1 cellular context compared by ENCODE assay signal in the genomic region with DNA sequence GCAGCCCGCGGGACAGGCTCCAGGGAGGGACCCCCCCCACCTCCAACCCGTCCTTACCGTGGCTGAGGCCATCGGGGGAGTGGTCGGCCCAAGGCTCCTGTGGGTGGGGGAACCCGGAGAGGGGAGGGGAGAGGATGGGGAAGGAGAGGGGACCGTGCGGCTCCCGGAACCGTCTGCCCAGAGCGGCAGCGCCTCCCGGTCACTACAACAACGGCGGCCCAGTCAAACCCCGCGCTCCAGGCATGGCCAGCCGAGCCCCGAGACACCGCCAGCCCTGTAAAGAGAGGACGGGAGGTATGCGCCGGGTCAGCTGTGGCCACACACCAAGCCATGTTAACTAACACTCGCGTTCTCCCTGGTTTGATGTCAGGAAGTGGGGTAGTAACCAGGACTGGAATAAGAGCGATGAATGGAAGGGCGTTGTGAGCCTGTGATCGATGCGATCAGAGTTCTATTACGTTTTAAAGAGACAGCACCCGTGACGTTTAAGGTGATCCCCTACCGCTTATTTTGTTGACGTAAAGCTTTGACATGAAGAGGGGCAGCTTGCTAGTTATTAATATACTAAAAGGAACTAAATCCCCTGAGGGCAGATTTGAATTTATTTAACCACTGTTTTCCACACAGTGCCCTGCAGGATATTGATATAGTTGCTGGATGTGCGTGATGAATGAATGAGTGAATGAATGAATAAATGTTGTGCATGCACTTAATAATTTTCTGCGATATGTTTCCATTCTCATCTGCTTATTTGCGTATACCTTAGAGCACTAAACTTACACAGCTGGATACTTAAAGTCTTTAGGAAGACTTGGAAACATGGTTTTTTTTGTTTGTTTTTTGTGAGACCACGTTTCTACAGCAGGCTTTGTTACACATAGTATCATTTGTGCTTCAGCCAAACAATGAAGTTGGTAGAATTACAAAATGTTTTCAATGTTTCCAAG.
TF ChIP-seq lines count a peak whose summit lies in the region.

A gene (minus strand): TSS at position 224 of the 947 bp plus-strand sequence. CDS start 152 bp downstream, at position 72.

TF ChIP-seq in H1, 55 proteins besides CTCF, POLR2A, EP300 and RAD21 (continued from another document):
- TF ChIP-seq, protein P1, sequence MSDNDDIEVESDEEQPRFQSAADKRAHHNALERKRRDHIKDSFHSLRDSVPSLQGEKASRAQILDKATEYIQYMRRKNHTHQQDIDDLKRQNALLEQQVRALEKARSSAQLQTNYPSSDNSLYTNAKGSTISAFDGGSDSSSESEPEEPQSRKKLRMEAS (IDR thresholded peaks at IDR 0.05): peak; percentile 91
- TF ChIP-seq CTBP2 (IDR thresholded peaks at IDR 0.05; ENCODE audit: borderline replicate concordance, insufficient read depth, insufficient read length, low read length) (peak; percentile 4), BCL11A (IDR thresholded peaks at IDR 0.05; ENCODE audit: low read depth in 2 of 2, low read length in 2 of 2) (no peak), BRCA1 (IDR thresholded peaks at IDR 0.05; ENCODE audit: low read depth, low read length) (no peak), SIN3A (conservative IDR thresholded peaks at IDR 0.05 in 1 of 2, IDR thresholded peaks at IDR 0.05 in 1 of 2; ENCODE audit: low read depth in 1 of 2, low read length in 2 of 2) (peak in 1 of 2 experiments; percentile 96; a peak in 2 of 4 replicates), RNF2 (IDR thresholded peaks at IDR 0.05; ENCODE audit: borderline replicate concordance, low read depth, low read length, missing control alignments, poor library complexity, severe bottlenecking) (peak; percentile 19), YY1 (IDR thresholded peaks at IDR 0.05; ENCODE audit: low read depth, low read length) (peak; percentile 58), NRF1 (IDR thresholded peaks at IDR 0.05; ENCODE audit: low read depth, low read length) (no peak), PHF8 (conservative IDR thresholded peaks at IDR 0.05; ENCODE audit: low read depth, low read length) (0 out of 2 replicates have a peak, but pooled peaks have one; percentile 22), ZNF274 (IDR thresholded peaks at IDR 0.05; ENCODE audit: borderline replicate concordance, extremely low read depth, low read length) (no peak), KDM5A (IDR thresholded peaks at IDR 0.05; ENCODE audit: low read length) (peak; percentile 56; the same call in 1 of the 2 replicates), TAF1 (IDR thresholded peaks at IDR 0.05; ENCODE audit: low read depth, low read length) (peak; percentile 63), CHD2 (IDR thresholded peaks at IDR 0.05; ENCODE audit: low read length) (no peak), TCF12 (IDR thresholded peaks at IDR 0.05; ENCODE audit: low read depth, low read length) (no peak), RXRA (IDR thresholded peaks at IDR 0.05; ENCODE audit: insufficient read depth, low read depth, low read length) (no peak), KDM1A (IDR thresholded peaks at IDR 0.05; ENCODE audit: borderline replicate concordance, low read length) (peak; percentile 5; the same call in 1 of the 2 replicates), BACH1 (IDR thresholded peaks at IDR 0.05; ENCODE audit: low read length) (no peak), CREB1 (IDR thresholded peaks at IDR 0.05) (peak; percentile 92), CHD1 (IDR thresholded peaks at IDR 0.05; ENCODE audit: low read depth, low read length) (no peak), CBX5 (IDR thresholded peaks at IDR 0.05; ENCODE audit: low read depth, low read length) (no peak), JUN (IDR thresholded peaks at IDR 0.05; ENCODE audit: low read depth, low read length) (no peak), SAP30 (IDR thresholded peaks at IDR 0.05; ENCODE audit: insufficient read depth, insufficient replicate concordance, low read length) (peak; percentile 43), TAF7 (optimal IDR thresholded peaks at IDR 0.05; ENCODE audit: borderline replicate concordance, low read depth, low read length) (no peak), RFX5 (IDR thresholded peaks at IDR 0.05; ENCODE audit: borderline replicate concordance, low read depth, low read length) (no peak), JUND (IDR thresholded peaks at IDR 0.05; ENCODE audit: low read length) (no peak), HDAC2 (IDR thresholded peaks at IDR 0.05; ENCODE audit: borderline replicate concordance in 1 of 2, low read depth in 2 of 2, low read length in 2 of 2) (peak in 1 of 2 experiments; percentile 58; a peak in 1 of 4 replicates), POU5F1 (IDR thresholded peaks at IDR 0.05; ENCODE audit: low read depth, low read length) (no peak), SIX5 (IDR thresholded peaks at IDR 0.05; ENCODE audit: low read depth, low read length) (no peak), HDAC6 (IDR thresholded peaks at IDR 0.05; ENCODE audit: low read depth, low read length) (no peak), GTF2F1 (IDR thresholded peaks at IDR 0.05; ENCODE audit: borderline replicate concordance, low read depth, low read length) (no peak), NANOG (IDR thresholded peaks at IDR 0.05; ENCODE audit: insufficient read depth, low read depth, low read length, poor library complexity, severe bottlenecking) (no peak), SIRT6 (IDR thresholded peaks at IDR 0.05; ENCODE audit: low read length) (no peak), FOSL1 (IDR thresholded peaks at IDR 0.05; ENCODE audit: insufficient read depth, low read depth, low read length) (no peak), CBX8 (IDR thresholded peaks at IDR 0.05; ENCODE audit: borderline replicate concordance, low read depth, low read length) (no peak), KDM4A (IDR thresholded peaks at IDR 0.05; ENCODE audit: low read depth, low read length, severe bottlenecking) (peak; percentile 67), ASH2L (IDR thresholded peaks at IDR 0.05; ENCODE audit: low read length) (peak; percentile 97), SP4 (IDR thresholded peaks at IDR 0.05; ENCODE audit: low read length) (no peak; the same call in 1 of the 2 replicates), POLR2AphosphoS5 (IDR thresholded peaks at IDR 0.05; ENCODE audit: low read depth, low read length) (no peak), SUZ12 (IDR thresholded peaks at IDR 0.05; ENCODE audit: low read length) (no peak), TEAD4 (IDR thresholded peaks at IDR 0.05; ENCODE audit: low read depth, low read length) (peak; percentile 79; the same call in 1 of the 2 replicates), RBBP5 (IDR thresholded peaks at IDR 0.05; ENCODE audit: borderline replicate concordance, low read depth, low read length) (peak; percentile 81; the same call in 1 of the 2 replicates), EGR1 (IDR thresholded peaks at IDR 0.05; ENCODE audit: borderline replicate concordance, low read depth, low read length) (no peak), SRF (IDR thresholded peaks at IDR 0.05; ENCODE audit: low read depth, low read length) (peak; percentile 90), CEBPB (IDR thresholded peaks at IDR 0.05; ENCODE audit: low read depth, low read length) (no peak), SP2 (IDR thresholded peaks at IDR 0.05; ENCODE audit: low read length) (no peak), SP1 (IDR thresholded peaks at IDR 0.05; ENCODE audit: low read depth, low read length) (peak; percentile 77; the same call in 1 of the 2 replicates), MAFK (IDR thresholded peaks at IDR 0.05; ENCODE audit: low read depth, low read length) (no peak), TBP (IDR thresholded peaks at IDR 0.05; ENCODE audit: low read depth, low read length) (peak; percentile 59; the same call in 1 of the 2 replicates)
- TF ChIP-seq, protein P2, sequence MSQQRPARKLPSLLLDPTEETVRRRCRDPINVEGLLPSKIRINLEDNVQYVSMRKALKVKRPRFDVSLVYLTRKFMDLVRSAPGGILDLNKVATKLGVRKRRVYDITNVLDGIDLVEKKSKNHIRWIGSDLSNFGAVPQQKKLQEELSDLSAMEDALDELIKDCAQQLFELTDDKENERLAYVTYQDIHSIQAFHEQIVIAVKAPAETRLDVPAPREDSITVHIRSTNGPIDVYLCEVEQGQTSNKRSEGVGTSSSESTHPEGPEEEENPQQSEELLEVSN (IDR thresholded peaks at IDR 0.05): peak; percentile 93
- TF ChIP-seq, protein P3, sequence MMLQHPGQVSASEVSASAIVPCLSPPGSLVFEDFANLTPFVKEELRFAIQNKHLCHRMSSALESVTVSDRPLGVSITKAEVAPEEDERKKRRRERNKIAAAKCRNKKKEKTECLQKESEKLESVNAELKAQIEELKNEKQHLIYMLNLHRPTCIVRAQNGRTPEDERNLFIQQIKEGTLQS (IDR thresholded peaks at IDR 0.05; ENCODE audit: insufficient read depth, low read depth, low read length): no peak
- TF ChIP-seq, protein P4, sequence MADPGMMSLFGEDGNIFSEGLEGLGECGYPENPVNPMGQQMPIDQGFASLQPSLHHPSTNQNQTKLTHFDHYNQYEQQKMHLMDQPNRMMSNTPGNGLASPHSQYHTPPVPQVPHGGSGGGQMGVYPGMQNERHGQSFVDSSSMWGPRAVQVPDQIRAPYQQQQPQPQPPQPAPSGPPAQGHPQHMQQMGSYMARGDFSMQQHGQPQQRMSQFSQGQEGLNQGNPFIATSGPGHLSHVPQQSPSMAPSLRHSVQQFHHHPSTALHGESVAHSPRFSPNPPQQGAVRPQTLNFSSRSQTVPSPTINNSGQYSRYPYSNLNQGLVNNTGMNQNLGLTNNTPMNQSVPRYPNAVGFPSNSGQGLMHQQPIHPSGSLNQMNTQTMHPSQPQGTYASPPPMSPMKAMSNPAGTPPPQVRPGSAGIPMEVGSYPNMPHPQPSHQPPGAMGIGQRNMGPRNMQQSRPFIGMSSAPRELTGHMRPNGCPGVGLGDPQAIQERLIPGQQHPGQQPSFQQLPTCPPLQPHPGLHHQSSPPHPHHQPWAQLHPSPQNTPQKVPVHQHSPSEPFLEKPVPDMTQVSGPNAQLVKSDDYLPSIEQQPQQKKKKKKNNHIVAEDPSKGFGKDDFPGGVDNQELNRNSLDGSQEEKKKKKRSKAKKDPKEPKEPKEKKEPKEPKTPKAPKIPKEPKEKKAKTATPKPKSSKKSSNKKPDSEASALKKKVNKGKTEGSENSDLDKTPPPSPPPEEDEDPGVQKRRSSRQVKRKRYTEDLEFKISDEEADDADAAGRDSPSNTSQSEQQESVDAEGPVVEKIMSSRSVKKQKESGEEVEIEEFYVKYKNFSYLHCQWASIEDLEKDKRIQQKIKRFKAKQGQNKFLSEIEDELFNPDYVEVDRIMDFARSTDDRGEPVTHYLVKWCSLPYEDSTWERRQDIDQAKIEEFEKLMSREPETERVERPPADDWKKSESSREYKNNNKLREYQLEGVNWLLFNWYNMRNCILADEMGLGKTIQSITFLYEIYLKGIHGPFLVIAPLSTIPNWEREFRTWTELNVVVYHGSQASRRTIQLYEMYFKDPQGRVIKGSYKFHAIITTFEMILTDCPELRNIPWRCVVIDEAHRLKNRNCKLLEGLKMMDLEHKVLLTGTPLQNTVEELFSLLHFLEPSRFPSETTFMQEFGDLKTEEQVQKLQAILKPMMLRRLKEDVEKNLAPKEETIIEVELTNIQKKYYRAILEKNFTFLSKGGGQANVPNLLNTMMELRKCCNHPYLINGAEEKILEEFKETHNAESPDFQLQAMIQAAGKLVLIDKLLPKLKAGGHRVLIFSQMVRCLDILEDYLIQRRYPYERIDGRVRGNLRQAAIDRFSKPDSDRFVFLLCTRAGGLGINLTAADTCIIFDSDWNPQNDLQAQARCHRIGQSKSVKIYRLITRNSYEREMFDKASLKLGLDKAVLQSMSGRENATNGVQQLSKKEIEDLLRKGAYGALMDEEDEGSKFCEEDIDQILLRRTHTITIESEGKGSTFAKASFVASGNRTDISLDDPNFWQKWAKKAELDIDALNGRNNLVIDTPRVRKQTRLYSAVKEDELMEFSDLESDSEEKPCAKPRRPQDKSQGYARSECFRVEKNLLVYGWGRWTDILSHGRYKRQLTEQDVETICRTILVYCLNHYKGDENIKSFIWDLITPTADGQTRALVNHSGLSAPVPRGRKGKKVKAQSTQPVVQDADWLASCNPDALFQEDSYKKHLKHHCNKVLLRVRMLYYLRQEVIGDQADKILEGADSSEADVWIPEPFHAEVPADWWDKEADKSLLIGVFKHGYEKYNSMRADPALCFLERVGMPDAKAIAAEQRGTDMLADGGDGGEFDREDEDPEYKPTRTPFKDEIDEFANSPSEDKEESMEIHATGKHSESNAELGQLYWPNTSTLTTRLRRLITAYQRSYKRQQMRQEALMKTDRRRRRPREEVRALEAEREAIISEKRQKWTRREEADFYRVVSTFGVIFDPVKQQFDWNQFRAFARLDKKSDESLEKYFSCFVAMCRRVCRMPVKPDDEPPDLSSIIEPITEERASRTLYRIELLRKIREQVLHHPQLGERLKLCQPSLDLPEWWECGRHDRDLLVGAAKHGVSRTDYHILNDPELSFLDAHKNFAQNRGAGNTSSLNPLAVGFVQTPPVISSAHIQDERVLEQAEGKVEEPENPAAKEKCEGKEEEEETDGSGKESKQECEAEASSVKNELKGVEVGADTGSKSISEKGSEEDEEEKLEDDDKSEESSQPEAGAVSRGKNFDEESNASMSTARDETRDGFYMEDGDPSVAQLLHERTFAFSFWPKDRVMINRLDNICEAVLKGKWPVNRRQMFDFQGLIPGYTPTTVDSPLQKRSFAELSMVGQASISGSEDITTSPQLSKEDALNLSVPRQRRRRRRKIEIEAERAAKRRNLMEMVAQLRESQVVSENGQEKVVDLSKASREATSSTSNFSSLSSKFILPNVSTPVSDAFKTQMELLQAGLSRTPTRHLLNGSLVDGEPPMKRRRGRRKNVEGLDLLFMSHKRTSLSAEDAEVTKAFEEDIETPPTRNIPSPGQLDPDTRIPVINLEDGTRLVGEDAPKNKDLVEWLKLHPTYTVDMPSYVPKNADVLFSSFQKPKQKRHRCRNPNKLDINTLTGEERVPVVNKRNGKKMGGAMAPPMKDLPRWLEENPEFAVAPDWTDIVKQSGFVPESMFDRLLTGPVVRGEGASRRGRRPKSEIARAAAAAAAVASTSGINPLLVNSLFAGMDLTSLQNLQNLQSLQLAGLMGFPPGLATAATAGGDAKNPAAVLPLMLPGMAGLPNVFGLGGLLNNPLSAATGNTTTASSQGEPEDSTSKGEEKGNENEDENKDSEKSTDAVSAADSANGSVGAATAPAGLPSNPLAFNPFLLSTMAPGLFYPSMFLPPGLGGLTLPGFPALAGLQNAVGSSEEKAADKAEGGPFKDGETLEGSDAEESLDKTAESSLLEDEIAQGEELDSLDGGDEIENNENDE (IDR thresholded peaks at IDR 0.05; ENCODE audit: insufficient replicate concordance, low read length): no peak
- TF ChIP-seq, protein P5, sequence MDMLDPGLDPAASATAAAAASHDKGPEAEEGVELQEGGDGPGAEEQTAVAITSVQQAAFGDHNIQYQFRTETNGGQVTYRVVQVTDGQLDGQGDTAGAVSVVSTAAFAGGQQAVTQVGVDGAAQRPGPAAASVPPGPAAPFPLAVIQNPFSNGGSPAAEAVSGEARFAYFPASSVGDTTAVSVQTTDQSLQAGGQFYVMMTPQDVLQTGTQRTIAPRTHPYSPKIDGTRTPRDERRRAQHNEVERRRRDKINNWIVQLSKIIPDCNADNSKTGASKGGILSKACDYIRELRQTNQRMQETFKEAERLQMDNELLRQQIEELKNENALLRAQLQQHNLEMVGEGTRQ (IDR thresholded peaks at IDR 0.05; ENCODE audit: low read length): no peak
- TF ChIP-seq, protein P6, sequence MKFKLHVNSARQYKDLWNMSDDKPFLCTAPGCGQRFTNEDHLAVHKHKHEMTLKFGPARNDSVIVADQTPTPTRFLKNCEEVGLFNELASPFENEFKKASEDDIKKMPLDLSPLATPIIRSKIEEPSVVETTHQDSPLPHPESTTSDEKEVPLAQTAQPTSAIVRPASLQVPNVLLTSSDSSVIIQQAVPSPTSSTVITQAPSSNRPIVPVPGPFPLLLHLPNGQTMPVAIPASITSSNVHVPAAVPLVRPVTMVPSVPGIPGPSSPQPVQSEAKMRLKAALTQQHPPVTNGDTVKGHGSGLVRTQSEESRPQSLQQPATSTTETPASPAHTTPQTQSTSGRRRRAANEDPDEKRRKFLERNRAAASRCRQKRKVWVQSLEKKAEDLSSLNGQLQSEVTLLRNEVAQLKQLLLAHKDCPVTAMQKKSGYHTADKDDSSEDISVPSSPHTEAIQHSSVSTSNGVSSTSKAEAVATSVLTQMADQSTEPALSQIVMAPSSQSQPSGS (IDR thresholded peaks at IDR 0.05; ENCODE audit: low read length): no peak
TF ChIP-seq in H1: peak in this region for 20.
